Comparison of ENCODE assay signal across 13 cellular contexts in genomic region chr12:6228535-6229223, GRCh38. TPM values are rescaled to one million over a fixed set of nuclear protein-coding genes. Genes with fewer than 3 reads are reported as not detected.
DNase-seq lines count a peak whose midpoint lies in the region; ATAC-seq and TF ChIP-seq lines count a peak whose summit lies in the region.
"Had no signal": no experiment of that assay in that cellular context is flagged by ENCODE, and none has a peak within 500 bp of the region (broad histone marks: within the 10 kb centered on the region; RNA-seq: fewer than 3 reads in every experiment).

No MANE protein-coding gene starts in this region.

- DNase-seq in heart right ventricle (no peak), left ventricle myocardium superior (no peak), esophagus squamous epithelium (lab: John Stamatoyannopoulos, UW) (no peak), osteocyte (ENCODE audit: extremely low spot score, unreplicated experiment) (no peak), vagina (ENCODE audit: extremely low spot score in 2 of 2) (no peak), occipital lobe (lab: John Stamatoyannopoulos, UW) (no peak), G401 (ENCODE audit: low spot score) (no peak)
- DNase-seq in activated CD4-positive, alpha-beta T cell treated with anti-CD3 and anti-CD28 coated beads for 48 hours, result no peak
- DNase-seq: activated CD4-positive, CD25-positive, alpha-beta regulatory T cell treated with anti-CD3 and anti-CD28 coated beads, Interleukin-2, amount 50 U/mL, for 72 hours; activated naive CD4-positive, alpha-beta T cell treated with Interleukin-2 at 50 U/mL for 16 hours; NCI-H1930; stimulated activated naive CD8-positive, alpha-beta T cell treated with anti-CD3 and anti-CD28 coated beads, Interleukin-15, Interleukin-2, amounts not matched to agents 100 U/mL and 50 U/mL, for 24 hours had no signal

- peaks cover 80 to 100% (median 99%) of the 10 kb centered on the region in 9 donors for H3K4me1 ChIP-seq in heart right ventricle
- peaks cover 94 to 100% (median 97%) of the 10 kb centered on the region in 3 donors for H3K4me1 ChIP-seq in esophagus squamous epithelium
- peaks cover 100% of the 10 kb centered on the region for H3K4me1 ChIP-seq in vagina

- no peak for TF ChIP-seq CTCF in heart right ventricle (IDR thresholded peaks at IDR 0.05)
- TF ChIP-seq CTCF in esophagus squamous epithelium (IDR thresholded peaks at IDR 0.05), result no peak
- no peak for TF ChIP-seq CTCF in osteocyte (IDR thresholded peaks at IDR 0.05)
- no peak for TF ChIP-seq CTCF in vagina (IDR thresholded peaks at IDR 0.05)

- peaks cover 2% of the 10 kb centered on the region for H3K36me3 Mint-ChIP-seq in osteocyte (ENCODE audit: unreplicated experiment)

- ATAC-seq in heart right ventricle (no peak), left ventricle myocardium superior (no peak)

- in situ Hi-C loops in G401 (cut with HindIII; ENCODE audit: low sequenced_read_pairs), result no loop called here

- 51 to 72% methylated on average over 9 of the region's 9 CpGs for WGBS in heart right ventricle, 2 donors
- 29 to 34% methylated on average over 8 to 9 of the region's 9 CpGs for WGBS in esophagus squamous epithelium, 2 donors

- peaks cover 72% of the 10 kb centered on the region for H3K4me1 Mint-ChIP-seq in osteocyte (ENCODE audit: unreplicated experiment)

- no peak overlapping the region for H3K4me3 ChIP-seq in heart right ventricle
- H3K4me3 ChIP-seq in esophagus squamous epithelium, result peak overlapping the region in 1 of 4 donors; percentile 41
- H3K4me3 ChIP-seq in vagina, result no peak overlapping the region

- H3K9me3 Mint-ChIP-seq in osteocyte (ENCODE audit: unreplicated experiment), result no peaks in the 10 kb centered on the region

- intact Hi-C loops in heart right ventricle (cut with DNase I), result loop anchor here in 2 of 10 donors (5.0 kb wide), 1 partner anchor 49 kb away; no protein-coding TSS in a partner anchor
- intact Hi-C loops in left ventricle myocardium superior (cut with micrococcal nuclease), result no loop called here
- intact Hi-C loops in esophagus squamous epithelium (cut with DNase I), result no loop called here
- intact Hi-C loops in vagina (cut with DNase I), result no loop called here

- TF ChIP-seq POLR2A in esophagus squamous epithelium (IDR thresholded peaks at IDR 0.05) (no peak), vagina (IDR thresholded peaks at IDR 0.05) (no peak)

- H3K9me3 ChIP-seq in heart right ventricle (no peaks in the 10 kb centered on the region), esophagus squamous epithelium (no peaks in the 10 kb centered on the region), vagina (no peaks in the 10 kb centered on the region)

- no peak overlapping the region for H3K4me3 Mint-ChIP-seq in osteocyte (ENCODE audit: unreplicated experiment)

- H3K36me3 ChIP-seq in heart right ventricle (peaks cover 0 to 54% (median 6%) of the 10 kb centered on the region in 9 donors), esophagus squamous epithelium (peaks cover 3 to 69% (median 17%) of the 10 kb centered on the region in 3 donors), vagina (peaks cover 0 to 19% of the 10 kb centered on the region in 2 donors)

- peak overlapping the region; percentile 79 to 96 (median 88) for H3K27ac ChIP-seq in heart right ventricle
- peak overlapping the region; percentile 91 to 98 (median 92) for H3K27ac ChIP-seq in esophagus squamous epithelium
- peak overlapping the region; percentile 93 for H3K27ac ChIP-seq in vagina

- H3K27me3 ChIP-seq in heart right ventricle (no peaks in the 10 kb centered on the region), esophagus squamous epithelium (no peaks in the 10 kb centered on the region), vagina (no peaks in the 10 kb centered on the region)

- H3K27ac Mint-ChIP-seq in osteocyte (ENCODE audit: unreplicated experiment), result peak overlapping the region; percentile 97

- H3K27me3 Mint-ChIP-seq in osteocyte (ENCODE audit: unreplicated experiment), result no peaks in the 10 kb centered on the region

RNA-seq across cellular contexts. Expression of gene CD9, which starts 28.5 kb away (rescaled TPM):
- total RNA-seq in heart right ventricle (10 to 100 TPM; 24.8 to 70.4 (median 52.8) TPM), left ventricle myocardium superior (39.2 TPM), esophagus squamous epithelium (1,000 to 10,000 TPM in 1 of 4 donors, 100 to 1,000 TPM in 3; 464 to 1,007 (median 773) TPM), osteocyte (77.1 and 84.5 TPM in 2 replicates), vagina (366 TPM), occipital lobe (29.5 TPM)
- 100 to 1,000 TPM in 1 of 2 donors, 10 to 100 TPM in 1; 52.3 to 109 TPM for polyA plus RNA-seq in heart right ventricle
- 34.3 and 46.6 TPM in 2 replicates for total RNA-seq in G401 (2014; rRNA removed; shearing (Covaris generic))
- total RNA-seq: OCI-LY7 had no signal
